In the genomic region with DNA sequence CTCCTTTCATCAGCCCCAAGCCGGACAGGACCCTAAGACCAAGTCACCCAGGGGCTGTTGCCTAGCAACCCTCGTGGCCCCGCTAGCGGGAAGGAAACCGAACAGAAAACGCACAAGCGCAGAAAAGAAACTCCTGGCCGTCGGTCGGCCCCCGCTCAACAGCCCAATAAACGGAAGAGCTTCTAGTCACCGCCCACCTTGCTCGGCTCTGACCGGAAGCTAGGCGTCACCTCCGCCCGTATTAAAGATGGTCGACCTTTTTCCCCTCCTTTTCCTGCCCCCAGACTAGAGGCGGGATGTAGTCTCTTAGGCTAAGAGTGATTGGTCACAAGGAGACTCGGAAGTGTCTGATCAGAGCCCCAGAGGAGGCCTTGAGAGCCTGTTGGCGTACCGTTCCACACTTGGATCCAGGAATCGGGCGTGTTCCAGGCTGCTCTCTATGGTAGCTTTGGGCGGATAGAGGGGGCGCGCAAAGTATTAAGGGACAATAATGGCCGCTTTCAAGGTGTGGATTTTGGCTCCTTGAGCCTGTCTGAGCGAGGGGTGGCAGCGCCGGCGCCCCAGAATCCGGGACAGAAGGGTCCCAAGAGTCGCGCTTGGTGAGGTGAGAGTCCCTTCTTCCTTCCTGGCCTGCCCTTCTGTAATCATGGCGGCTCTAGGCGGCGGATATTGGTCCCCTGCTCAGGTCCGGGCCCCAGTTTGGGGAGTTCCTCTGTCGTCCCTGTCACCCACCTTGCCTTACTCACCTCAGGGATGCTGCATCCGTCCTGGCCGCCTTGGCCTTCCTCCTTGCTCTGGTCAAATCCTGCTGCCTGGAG, we compare ENCODE assay signal across 8 cellular contexts. TPM values are rescaled to one million over a fixed set of nuclear protein-coding genes. Genes with fewer than 3 reads are reported as not detected.
DNase-seq lines count a peak whose midpoint lies in the region; ATAC-seq and TF ChIP-seq lines count a peak whose summit lies in the region.

Gene DHX38, plus strand, starts transcription at position 400 of the 818 bp plus-strand sequence. CDS start 2,311 bp downstream, outside the sequence.
Gene TXNL4B, minus strand, starts transcription at position 173 of the 818 bp plus-strand sequence. CDS start 2,871 bp downstream, outside the sequence.

- peaks cover 47% of the 10 kb centered on the region for H3K36me3 ChIP-seq in upper lobe of right lung

- intact Hi-C loops in left cardiac atrium (cut with DNase I), result no loop called here
- intact Hi-C loops in posterior vena cava (cut with DNase I), result no loop called here
- intact Hi-C loops in upper lobe of right lung (cut with DNase I), result no loop called here

- H3K27ac Mint-ChIP-seq in T-helper 1 cell treated with Interleukin-12 subunit alpha and Interleukin-12 subunit beta and Interleukin-4 antibody, amounts not matched to agents 30 μg/mL and 1 μg/mL, for 36 hours, result peak within 1 kb of the TSS; percentile 98

- H3K36me3 Mint-ChIP-seq in T-helper 1 cell treated with Interleukin-12 subunit alpha and Interleukin-12 subunit beta and Interleukin-4 antibody, amounts not matched to agents 30 μg/mL and 1 μg/mL, for 36 hours (ENCODE audit: low read depth), result peaks cover 42% of the 10 kb centered on the region

- no peak for TF ChIP-seq CTCF in GM13977 (IDR thresholded peaks at IDR 0.05; ENCODE audit: extremely low read depth, insufficient read depth, missing control alignments)
- TF ChIP-seq CTCF in upper lobe of right lung (IDR thresholded peaks at IDR 0.05), result no peak

- in situ Hi-C loops in GM13977 (cut with MboI; ENCODE audit: low pct_unique_long_range_greater_than_20kb, low sequenced_read_pairs, unreplicated experiment), result no loop called here

- DNase-seq in GM13977 (ENCODE audit: low spot score), result peak; percentile 96
- peak; percentile 95 for DNase-seq in NCI-H1694 (lab: John Stamatoyannopoulos, UW)
- peak; percentile 99 for DNase-seq in amniotic stem cell (lab: John Stamatoyannopoulos, UW)
- DNase-seq in left cardiac atrium, result peak; percentile 95
- DNase-seq in posterior vena cava (ENCODE audit: low spot score), result peak; percentile 97
- DNase-seq in upper lobe of right lung, result peak; percentile 94

- no peaks in the 10 kb centered on the region for H3K27me3 Mint-ChIP-seq in T-helper 1 cell treated with Interleukin-12 subunit alpha and Interleukin-12 subunit beta and Interleukin-4 antibody, amounts not matched to agents 30 μg/mL and 1 μg/mL, for 36 hours (ENCODE audit: low read depth)

- H3K4me3 ChIP-seq in upper lobe of right lung, result peak within 1 kb of the TSS; percentile 90

- H3K9me3 Mint-ChIP-seq in T-helper 1 cell treated with Interleukin-12 subunit alpha and Interleukin-12 subunit beta and Interleukin-4 antibody, amounts not matched to agents 30 μg/mL and 1 μg/mL, for 36 hours, result no peaks in the 10 kb centered on the region

- no peaks in the 10 kb centered on the region for H3K27me3 ChIP-seq in upper lobe of right lung

- ATAC-seq in HG02884 (IDR thresholded peaks at IDR 0.05; ENCODE audit: unreplicated experiment), result peak; percentile 98
- peak; percentile 99 for ATAC-seq in left cardiac atrium
- ATAC-seq in upper lobe of right lung, result peak; percentile 99

- H3K4me1 Mint-ChIP-seq in T-helper 1 cell treated with Interleukin-12 subunit alpha and Interleukin-12 subunit beta and Interleukin-4 antibody, amounts not matched to agents 30 μg/mL and 1 μg/mL, for 36 hours (ENCODE audit: low read depth), result peaks cover 40% of the 10 kb centered on the region

- H3K9me3 ChIP-seq in upper lobe of right lung, result no peaks in the 10 kb centered on the region

- peaks cover 24% of the 10 kb centered on the region for H3K4me1 ChIP-seq in upper lobe of right lung

- peak within 1 kb of the TSS; percentile 98 for H3K4me3 Mint-ChIP-seq in T-helper 1 cell treated with Interleukin-12 subunit alpha and Interleukin-12 subunit beta and Interleukin-4 antibody, amounts not matched to agents 30 μg/mL and 1 μg/mL, for 36 hours

- peak within 1 kb of the TSS; percentile 95 for H3K27ac ChIP-seq in upper lobe of right lung

RNA-seq across cellular contexts. Expression of gene DHX38, which starts in this region (rescaled TPM):
- total RNA-seq in left cardiac atrium (10 to 100 TPM; 33.5 to 45.3 TPM), posterior vena cava (10 to 100 TPM; 44.3 to 50.8 TPM), upper lobe of right lung (53.5 TPM)

RNA-seq across cellular contexts. Expression of gene TXNL4B, which starts in this region (rescaled TPM):
- 1 to 10 TPM; 6.5 to 7.8 TPM for total RNA-seq in left cardiac atrium
- total RNA-seq in posterior vena cava, result 10 to 100 TPM in 1 of 2 donors, 1 to 10 TPM in 1; 7.5 to 10.3 TPM
- total RNA-seq in upper lobe of right lung, result 11.5 TPM

Comparison
In these comparisons a context has a peak if more than half of its experiments do, and no peak if none do; other contexts are left out.
1. Peak in every context shown above with its lines: DNase-seq, ATAC-seq, H3K4me3 ChIP-seq and H3K27ac ChIP-seq.